Comparison of ENCODE assay signal across 12 cellular contexts in genomic region chr7:90705391-90706066, GRCh38.
"Had no signal": no experiment of that assay in that cellular context is flagged by ENCODE, and none has a peak within 500 bp of the region (broad histone marks: within the 10 kb centered on the region; RNA-seq: fewer than 3 reads in every experiment).

No MANE protein-coding gene starts in this region.

- H3K9me3 Mint-ChIP-seq: activated CD4-positive, alpha-beta memory T cell treated with anti-CD3 and anti-CD28 coated beads, Interleukin-2, amount 10 ng/mL, durations not matched to agents 7 days and 5 days; neural progenitor cell had no signal

- ATAC-seq: activated CD4-positive, alpha-beta T cell treated with anti-CD3 and anti-CD28 coated beads for 36 hours; activated CD8-positive, alpha-beta memory T cell treated with anti-CD3 and anti-CD28 coated beads, Interleukin-2, amount 10 ng/mL, durations not matched to agents 7 days and 5 days; stimulated activated naive B cell treated with anti-CD40 and anti-IgM and Interleukin-4, amounts not matched to agents 10 μg/mL and 1 μg/mL and 100 μg/mL, for 72 hours had no signal

- H3K27ac ChIP-seq: left ventricle myocardium inferior, neural progenitor cell, right lobe of liver had no signal

- H3K36me3 Mint-ChIP-seq: activated CD8-positive, alpha-beta memory T cell treated with anti-CD3 and anti-CD28 coated beads, Interleukin-2, amount 10 ng/mL, durations not matched to agents 7 days and 5 days; activated naive CD8-positive, alpha-beta T cell; neural progenitor cell had no signal

- H3K4me1 Mint-ChIP-seq: activated CD4-positive, alpha-beta memory T cell treated with anti-CD3 and anti-CD28 coated beads, Interleukin-2, amount 10 ng/mL, durations not matched to agents 7 days and 5 days; activated CD4-positive, alpha-beta T cell treated with anti-CD3 and anti-CD28 coated beads for 36 hours; activated CD8-positive, alpha-beta memory T cell treated with anti-CD3 and anti-CD28 coated beads, Interleukin-2, amount 10 ng/mL, durations not matched to agents 7 days and 5 days had no signal

- H3K36me3 ChIP-seq: left ventricle myocardium inferior, neural progenitor cell, right lobe of liver had no signal

- FAIRE-seq: bronchial epithelial cell had no signal

- H3K4me3 ChIP-seq: left ventricle myocardium inferior, neural progenitor cell, right lobe of liver had no signal

- H2AFZ ChIP-seq: neural progenitor cell had no signal

- H3K4me3 Mint-ChIP-seq: activated CD4-positive, alpha-beta memory T cell treated with anti-CD3 and anti-CD28 coated beads, Interleukin-2, amount 10 ng/mL, durations not matched to agents 7 days and 5 days; activated CD4-positive, alpha-beta T cell treated with anti-CD3 and anti-CD28 coated beads for 36 hours; activated CD8-positive, alpha-beta memory T cell treated with anti-CD3 and anti-CD28 coated beads, Interleukin-2, amount 10 ng/mL, durations not matched to agents 7 days and 5 days; activated naive CD8-positive, alpha-beta T cell; neural progenitor cell; stimulated activated naive B cell treated with anti-CD40 and anti-IgM and Interleukin-4, amounts not matched to agents 10 μg/mL and 1 μg/mL and 100 μg/mL, for 72 hours had no signal

- H3K27me3 ChIP-seq: neural progenitor cell, right lobe of liver had no signal

- H3K27me3 Mint-ChIP-seq: activated CD4-positive, alpha-beta memory T cell treated with anti-CD3 and anti-CD28 coated beads, Interleukin-2, amount 10 ng/mL, durations not matched to agents 7 days and 5 days; activated CD8-positive, alpha-beta memory T cell treated with anti-CD3 and anti-CD28 coated beads, Interleukin-2, amount 10 ng/mL, durations not matched to agents 7 days and 5 days; stimulated activated naive B cell treated with anti-CD40 and anti-IgM and Interleukin-4, amounts not matched to agents 10 μg/mL and 1 μg/mL and 100 μg/mL, for 72 hours had no signal

- H3K9me3 ChIP-seq: left ventricle myocardium inferior, right lobe of liver had no signal

- DNase-seq: activated CD4-positive, alpha-beta memory T cell treated with anti-CD3 and anti-CD28 coated beads, Interleukin-2, amount 10 ng/mL, durations not matched to agents 7 days and 5 days; activated CD4-positive, alpha-beta T cell treated with anti-CD3 and anti-CD28 coated beads for 36 hours; activated CD8-positive, alpha-beta memory T cell treated with anti-CD3 and anti-CD28 coated beads, Interleukin-2, amount 10 ng/mL, durations not matched to agents 7 days and 5 days; effector CD4-positive, alpha-beta T cell; left ventricle myocardium inferior; mammary epithelial cell; right lobe of liver; stimulated activated CD4-positive, alpha-beta T cell treated with anti-CD3 and anti-CD28 coated beads, Interleukin-4, amount 100 ng/mL, for 4 hours; stimulated activated naive B cell treated with anti-CD40 and anti-IgM and Interleukin-4, amounts not matched to agents 10 μg/mL and 1 μg/mL and 100 μg/mL, for 72 hours had no signal

- H3K27ac Mint-ChIP-seq: activated CD4-positive, alpha-beta memory T cell treated with anti-CD3 and anti-CD28 coated beads, Interleukin-2, amount 10 ng/mL, durations not matched to agents 7 days and 5 days; activated CD4-positive, alpha-beta T cell treated with anti-CD3 and anti-CD28 coated beads for 36 hours; activated CD8-positive, alpha-beta memory T cell treated with anti-CD3 and anti-CD28 coated beads, Interleukin-2, amount 10 ng/mL, durations not matched to agents 7 days and 5 days; activated naive CD8-positive, alpha-beta T cell; neural progenitor cell had no signal
